Comparison of ENCODE assay signal across 9 cellular contexts in the genomic region with DNA sequence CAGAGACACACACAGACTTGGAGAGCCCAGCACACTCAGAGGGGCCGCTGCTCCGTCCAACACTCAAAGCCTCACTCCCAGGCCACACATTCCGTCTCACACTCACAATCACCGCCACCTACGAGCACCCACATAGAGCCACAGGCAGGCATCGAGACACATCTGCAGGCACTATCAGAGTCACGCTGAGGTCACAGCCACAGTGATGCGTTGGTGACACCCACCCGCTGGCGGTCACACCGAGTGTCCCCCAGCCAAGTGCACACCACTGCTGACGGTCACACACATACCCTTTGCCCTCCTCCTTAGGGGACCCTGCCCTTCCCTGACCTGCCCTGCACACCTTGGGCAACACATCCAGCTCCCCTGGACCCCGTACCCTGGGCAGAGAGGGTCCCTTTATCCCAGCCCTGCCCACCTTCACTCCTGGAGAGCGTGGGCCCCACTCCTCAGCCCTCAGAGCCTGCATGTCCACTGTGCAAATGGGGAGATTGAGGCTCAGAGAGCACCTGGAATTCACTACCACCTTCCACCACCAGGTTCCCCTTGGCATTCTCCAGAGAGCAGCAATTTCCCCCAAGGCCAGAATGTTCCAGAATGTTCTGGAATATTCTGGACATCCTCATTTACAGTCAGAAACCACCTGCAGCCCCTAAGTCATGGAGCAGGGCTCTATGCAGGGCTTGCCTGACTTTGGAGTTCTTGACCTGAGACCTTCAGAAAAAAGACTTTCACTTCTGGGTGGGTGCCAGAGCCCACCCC. TPM values are rescaled to one million over a fixed set of nuclear protein-coding genes. Genes with fewer than 3 reads are reported as not detected.
DNase-seq lines count a peak whose midpoint lies in the region; ATAC-seq and TF ChIP-seq lines count a peak whose summit lies in the region.
"Had no signal": no experiment of that assay in that cellular context is flagged by ENCODE, and none has a peak within 500 bp of the region (broad histone marks: within the 10 kb centered on the region; RNA-seq: fewer than 3 reads in every experiment).

No MANE protein-coding gene starts in this region.

- DNase-seq in AG04450 (ENCODE audit: low read depth, low spot score) (no peak), Peyer's patch (no peak), germinal center (ENCODE audit: low spot score) (peak; percentile 27), SHP77 (lab: John Stamatoyannopoulos, UW) (no peak), SHP77 treated with DMSO at 0.1 percent for 48 hours (lab: John Stamatoyannopoulos, UW) (no peak)
- DNase-seq: activated CD4-positive, alpha-beta T cell treated with anti-CD3 and anti-CD28 coated beads for 1 hour had no signal

- CTCF ChIA-PET in AG04450 (lab: Charles Lee): no interaction called here

- TF ChIP-seq POLR2A in Peyer's patch (IDR thresholded peaks at IDR 0.05): no peak

- POLR2A ChIA-PET in AG04450 (lab: Yijun Ruan, JAX): no interaction called here

- H3K4me1 ChIP-seq in Peyer's patch: no peaks in the 10 kb centered on the region

- 0 out of 2 replicates have a peak, but pooled peaks have one; percentile 17 for TF ChIP-seq CTCF in AG04450 (IDR thresholded peaks at IDR 0.05; ENCODE audit: low read depth, low read length)
- peak in 4 of 6 experiments; percentile 12 to 23 (median 14) for TF ChIP-seq CTCF in Peyer's patch (IDR thresholded peaks at IDR 0.05)

- H3K27ac ChIP-seq in AG04450 (ENCODE audit: low read depth, low read length) (no peak overlapping the region), Peyer's patch (no peak overlapping the region)

- H3K36me3 ChIP-seq in Peyer's patch: no peaks in the 10 kb centered on the region

- H3K9me3 ChIP-seq in AG04450 (ENCODE audit: control insufficient read depth, insufficient read depth, low read length) (no peaks in the 10 kb centered on the region), Peyer's patch (no peaks in the 10 kb centered on the region)

- H3K27me3 ChIP-seq in AG04450 (ENCODE audit: control insufficient read depth, insufficient read depth, low read length) (peaks cover 3% of the 10 kb centered on the region), Peyer's patch (no peaks in the 10 kb centered on the region)

- no peak for ATAC-seq in HG03571 (IDR thresholded peaks at IDR 0.05; ENCODE audit: unreplicated experiment)
- ATAC-seq: esophagus mucosa had no signal

- H3K4me3 ChIP-seq in AG04450 (ENCODE audit: low read depth, low read length) (no peak overlapping the region), Peyer's patch (no peak overlapping the region)

RNA-seq across cellular contexts. Expression of gene FUT5, which starts 5.4 kb away (rescaled TPM):
- not detected in 2 replicates for polyA plus RNA-seq in AG04450 (2011; rRNA removed)
- not detected in 2 replicates for polyA minus RNA-seq in AG04450 (2011; rRNA and poly(A)+ RNA removed)
- not detected for total RNA-seq in Peyer's patch
- total RNA-seq: esophagus mucosa had no signal
- polyA plus RNA-seq: thymus had no signal

RNA-seq across cellular contexts. Expression of gene FUT3, which starts 13.7 kb away (rescaled TPM):
- not detected in 2 replicates for polyA plus RNA-seq in AG04450 (2011; rRNA removed)
- not detected in 2 replicates for polyA minus RNA-seq in AG04450 (2011; rRNA and poly(A)+ RNA removed)
- 100 to 1,000 TPM in 3 of 4 donors, 10 to 100 TPM in 1; 37.1 to 207 (median 155) TPM for total RNA-seq in Peyer's patch

RNA-seq across cellular contexts. Expression of gene FUT6, which starts 25.4 kb away (rescaled TPM):
- not detected in 2 replicates for polyA plus RNA-seq in AG04450 (2011; rRNA removed)
- polyA minus RNA-seq in AG04450 (2011; rRNA and poly(A)+ RNA removed): not detected in 2 replicates
- 100 to 1,000 TPM in 3 of 4 donors, 10 to 100 TPM in 1; 90.8 to 329 (median 210) TPM for total RNA-seq in Peyer's patch

RNA-seq across cellular contexts. Expression of gene NDUFA11, which starts 38.7 kb away (rescaled TPM):
- polyA plus RNA-seq in AG04450 (2011; rRNA removed): 168 and 272 TPM in 2 replicates
- polyA minus RNA-seq in AG04450 (2011; rRNA and poly(A)+ RNA removed): 14.4 and 26.5 TPM in 2 replicates
- total RNA-seq in Peyer's patch: 100 to 1,000 TPM; 101 to 194 (median 169) TPM

RNA-seq across cellular contexts. Expression of gene VMAC, which starts 39.8 kb away (rescaled TPM):
- polyA plus RNA-seq in AG04450 (2011; rRNA removed): 2.5 and 2.6 TPM in 2 replicates
- 2.1 TPM in 2 replicates for polyA minus RNA-seq in AG04450 (2011; rRNA and poly(A)+ RNA removed)
- total RNA-seq in Peyer's patch: 10 to 100 TPM in 3 of 4 donors, 1 to 10 TPM in 1; 9.6 to 24.8 (median 18.4) TPM
